2 cellular contexts compared by ENCODE assay signal in genomic region chr7:140675726-140676125, GRCh38.
TF ChIP-seq lines count a peak whose summit lies in the region.

No MANE protein-coding gene starts in this region.

TF ChIP-seq in GM12878, 131 proteins besides CTCF, POLR2A, EP300 and RAD21:
- TF ChIP-seq CHD2 (IDR thresholded peaks at IDR 0.05; ENCODE audit: borderline replicate concordance, low read depth, low read length), result no peak

TF ChIP-seq in WTC11, 78 proteins besides CTCF, POLR2A, EP300 and RAD21:
- TF ChIP-seq ZNF219 (CRISPR knock-in tag; IDR thresholded peaks at IDR 0.05; ENCODE audit: borderline replicate concordance), result no peak
- TF ChIP-seq, protein P1, sequence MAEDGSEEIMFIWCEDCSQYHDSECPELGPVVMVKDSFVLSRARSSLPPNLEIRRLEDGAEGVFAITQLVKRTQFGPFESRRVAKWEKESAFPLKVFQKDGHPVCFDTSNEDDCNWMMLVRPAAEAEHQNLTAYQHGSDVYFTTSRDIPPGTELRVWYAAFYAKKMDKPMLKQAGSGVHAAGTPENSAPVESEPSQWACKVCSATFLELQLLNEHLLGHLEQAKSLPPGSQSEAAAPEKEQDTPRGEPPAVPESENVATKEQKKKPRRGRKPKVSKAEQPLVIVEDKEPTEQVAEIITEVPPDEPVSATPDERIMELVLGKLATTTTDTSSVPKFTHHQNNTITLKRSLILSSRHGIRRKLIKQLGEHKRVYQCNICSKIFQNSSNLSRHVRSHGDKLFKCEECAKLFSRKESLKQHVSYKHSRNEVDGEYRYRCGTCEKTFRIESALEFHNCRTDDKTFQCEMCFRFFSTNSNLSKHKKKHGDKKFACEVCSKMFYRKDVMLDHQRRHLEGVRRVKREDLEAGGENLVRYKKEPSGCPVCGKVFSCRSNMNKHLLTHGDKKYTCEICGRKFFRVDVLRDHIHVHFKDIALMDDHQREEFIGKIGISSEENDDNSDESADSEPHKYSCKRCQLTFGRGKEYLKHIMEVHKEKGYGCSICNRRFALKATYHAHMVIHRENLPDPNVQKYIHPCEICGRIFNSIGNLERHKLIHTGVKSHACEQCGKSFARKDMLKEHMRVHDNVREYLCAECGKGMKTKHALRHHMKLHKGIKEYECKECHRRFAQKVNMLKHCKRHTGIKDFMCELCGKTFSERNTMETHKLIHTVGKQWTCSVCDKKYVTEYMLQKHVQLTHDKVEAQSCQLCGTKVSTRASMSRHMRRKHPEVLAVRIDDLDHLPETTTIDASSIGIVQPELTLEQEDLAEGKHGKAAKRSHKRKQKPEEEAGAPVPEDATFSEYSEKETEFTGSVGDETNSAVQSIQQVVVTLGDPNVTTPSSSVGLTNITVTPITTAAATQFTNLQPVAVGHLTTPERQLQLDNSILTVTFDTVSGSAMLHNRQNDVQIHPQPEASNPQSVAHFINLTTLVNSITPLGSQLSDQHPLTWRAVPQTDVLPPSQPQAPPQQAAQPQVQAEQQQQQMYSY (CRISPR knock-in tag; IDR thresholded peaks at IDR 0.05), result no peak
- no peak for TF ChIP-seq ZNF416 (CRISPR knock-in tag; IDR thresholded peaks at IDR 0.05)
- TF ChIP-seq KAT7 (CRISPR knock-in tag; IDR thresholded peaks at IDR 0.05; ENCODE audit: borderline replicate concordance), result no peak
- no peak for TF ChIP-seq NR1H2 (CRISPR knock-in tag; IDR thresholded peaks at IDR 0.05)
- TF ChIP-seq NFYB (CRISPR knock-in tag; conservative IDR thresholded peaks at IDR 0.05; ENCODE audit: low read depth), result no peak
- no peak for TF ChIP-seq CREM (CRISPR knock-in tag; IDR thresholded peaks at IDR 0.05)
- TF ChIP-seq ZNF121 (CRISPR knock-in tag; IDR thresholded peaks at IDR 0.05), result no peak
- no peak for TF ChIP-seq ZNF232 (CRISPR knock-in tag; IDR thresholded peaks at IDR 0.05)
- TF ChIP-seq, protein P2, sequence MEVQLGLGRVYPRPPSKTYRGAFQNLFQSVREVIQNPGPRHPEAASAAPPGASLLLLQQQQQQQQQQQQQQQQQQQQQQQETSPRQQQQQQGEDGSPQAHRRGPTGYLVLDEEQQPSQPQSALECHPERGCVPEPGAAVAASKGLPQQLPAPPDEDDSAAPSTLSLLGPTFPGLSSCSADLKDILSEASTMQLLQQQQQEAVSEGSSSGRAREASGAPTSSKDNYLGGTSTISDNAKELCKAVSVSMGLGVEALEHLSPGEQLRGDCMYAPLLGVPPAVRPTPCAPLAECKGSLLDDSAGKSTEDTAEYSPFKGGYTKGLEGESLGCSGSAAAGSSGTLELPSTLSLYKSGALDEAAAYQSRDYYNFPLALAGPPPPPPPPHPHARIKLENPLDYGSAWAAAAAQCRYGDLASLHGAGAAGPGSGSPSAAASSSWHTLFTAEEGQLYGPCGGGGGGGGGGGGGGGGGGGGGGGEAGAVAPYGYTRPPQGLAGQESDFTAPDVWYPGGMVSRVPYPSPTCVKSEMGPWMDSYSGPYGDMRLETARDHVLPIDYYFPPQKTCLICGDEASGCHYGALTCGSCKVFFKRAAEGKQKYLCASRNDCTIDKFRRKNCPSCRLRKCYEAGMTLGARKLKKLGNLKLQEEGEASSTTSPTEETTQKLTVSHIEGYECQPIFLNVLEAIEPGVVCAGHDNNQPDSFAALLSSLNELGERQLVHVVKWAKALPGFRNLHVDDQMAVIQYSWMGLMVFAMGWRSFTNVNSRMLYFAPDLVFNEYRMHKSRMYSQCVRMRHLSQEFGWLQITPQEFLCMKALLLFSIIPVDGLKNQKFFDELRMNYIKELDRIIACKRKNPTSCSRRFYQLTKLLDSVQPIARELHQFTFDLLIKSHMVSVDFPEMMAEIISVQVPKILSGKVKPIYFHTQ (CRISPR knock-in tag; IDR thresholded peaks at IDR 0.05), result no peak
- TF ChIP-seq EMX1 (CRISPR knock-in tag; IDR thresholded peaks at IDR 0.05), result no peak
- TF ChIP-seq ZNF263 (CRISPR knock-in tag; IDR thresholded peaks at IDR 0.05; ENCODE audit: low read depth), result no peak
- no peak for TF ChIP-seq ATF3 (CRISPR knock-in tag; conservative IDR thresholded peaks at IDR 0.05)
- no peak for TF ChIP-seq SMAD4 (CRISPR knock-in tag; IDR thresholded peaks at IDR 0.05)
